ENCODE assay signal across 10 cellular contexts in the genomic region with DNA sequence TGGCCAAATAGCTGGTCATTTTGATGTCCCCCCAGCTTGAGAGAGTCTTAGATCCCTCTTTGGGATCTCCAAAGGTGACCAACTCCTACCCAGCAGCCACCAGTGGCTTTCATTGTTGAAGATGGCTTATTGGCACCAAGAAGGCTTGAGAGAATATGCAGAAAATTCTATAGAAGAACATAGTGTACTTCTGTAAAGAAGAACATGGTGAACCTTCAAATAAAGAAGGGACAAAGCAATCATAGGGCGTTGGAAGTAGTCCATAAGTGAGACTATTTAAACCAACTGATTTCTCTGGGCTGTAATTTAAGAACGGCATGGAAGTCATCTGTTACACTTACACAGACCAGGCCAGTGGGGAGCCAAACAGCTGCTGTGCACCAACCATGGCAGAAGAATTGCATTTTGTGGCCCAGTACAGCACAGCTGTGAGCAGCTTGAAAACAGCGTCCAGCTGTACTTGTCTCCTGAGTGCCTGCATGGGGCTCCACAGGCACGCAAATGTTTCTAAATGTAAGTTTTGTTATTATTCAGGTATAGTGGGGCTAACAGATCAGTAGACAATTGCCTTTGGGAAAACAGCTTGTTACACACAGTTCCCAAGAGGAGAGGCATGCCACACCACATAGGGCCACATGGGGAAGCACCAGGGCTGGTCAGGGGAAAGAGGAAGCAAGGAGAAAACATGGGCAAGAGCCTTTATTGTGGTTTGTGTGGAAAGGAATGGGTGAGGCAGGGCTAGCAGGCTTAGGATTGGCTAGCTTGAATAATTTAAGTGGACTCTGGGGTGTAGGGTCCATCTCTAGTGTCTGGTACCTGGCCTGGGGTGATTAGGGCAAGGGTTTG.
DNase-seq lines count a peak whose midpoint lies in the region; ATAC-seq, FAIRE-seq and TF ChIP-seq lines count a peak whose summit lies in the region.
"Had no signal": no experiment of that assay in that cellular context is flagged by ENCODE, and none has a peak within 500 bp of the region (broad histone marks: within the 10 kb centered on the region; RNA-seq: fewer than 3 reads in every experiment).

No MANE protein-coding gene starts in this region.

- no peaks in the 10 kb centered on the region for H4K20me1 ChIP-seq in GM23248 (ENCODE audit: insufficient read depth)

- intact Hi-C loops in kidney (cut with DNase I) = no loop called here

- WGBS in GM23248 (ENCODE audit: low coverage in 1 of 2, low lambda C conversion rate in 2 of 2, missing lambda C conversion rate in 2 of 2), 2 experiments = 45 to 49% methylated on average over 4 of the region's 4 CpGs

- in situ Hi-C loops in GM23248 (cut with MboI) = no loop called here

- DNase-seq in GM23248 (peak; percentile 12), M059J (ENCODE audit: low read depth) (peak; percentile 7), kidney (peak; percentile 45), NCI-H1694 (lab: John Stamatoyannopoulos, UW) (no peak), H54 (ENCODE audit: insufficient read length, low spot score) (no peak), T-helper 9 cell (no peak), D721Med (ENCODE audit: insufficient read length, low spot score) (no peak)
- DNase-seq: T-helper 1 cell had no signal

- no peak for TF ChIP-seq CTCF in kidney (IDR thresholded peaks at IDR 0.05; ENCODE audit: borderline replicate concordance, extremely low read depth, insufficient read depth)
- no peak for TF ChIP-seq CTCF in D721Med (IDR thresholded peaks at IDR 0.05; ENCODE audit: insufficient read depth, missing control alignments)

- no peaks in the 10 kb centered on the region for H3K9me3 ChIP-seq in GM23248 (ENCODE audit: low read depth)
- no peaks in the 10 kb centered on the region for H3K9me3 ChIP-seq in kidney (ENCODE audit: control insufficient read depth in 1 of 2, low read length in 2 of 2)

- H3K27me3 ChIP-seq in GM23248 (replicated peaks; ENCODE audit: insufficient read depth) = no peaks in the 10 kb centered on the region

- H3K9ac ChIP-seq in GM23248 (no peak overlapping the region), kidney (ENCODE audit: low read length in 2 of 2) (no peak overlapping the region)

- no peaks in the 10 kb centered on the region for H3F3A ChIP-seq in GM23248 (ENCODE audit: insufficient read depth)

- H3K36me3 ChIP-seq in GM23248 (ENCODE audit: low read depth) = no peaks in the 10 kb centered on the region
- H3K36me3 ChIP-seq in kidney (ENCODE audit: control insufficient read depth in 1 of 2, insufficient read depth in 2 of 2, low read length in 2 of 2) = no peaks in the 10 kb centered on the region

- no peak for TF ChIP-seq POLR2A in H54 (IDR thresholded peaks at IDR 0.05; ENCODE audit: low read depth, low read length)

- H3K4me3 ChIP-seq in GM23248 (no peak overlapping the region), kidney (ENCODE audit: low read length in 2 of 2) (no peak overlapping the region)

- no peak overlapping the region for H2AFZ ChIP-seq in GM23248

- peak; percentile 72 for ATAC-seq in GM18517 (IDR thresholded peaks at IDR 0.05; ENCODE audit: unreplicated experiment)

- FAIRE-seq in kidney (lab: Jason Lieb, UNC) (no peak), H54 (lab: Jason Lieb, UNC) (no peak), D721Med (lab: Jason Lieb, UNC) (no peak)
- FAIRE-seq: G401.6 had no signal

- no peaks in the 10 kb centered on the region for H3K9me2 ChIP-seq in GM23248 (ENCODE audit: insufficient read depth)

- H3K27ac ChIP-seq in GM23248 (no peak overlapping the region), kidney (ENCODE audit: low read depth in 2 of 2, low read length in 2 of 2) (no peak overlapping the region)

- no peaks in the 10 kb centered on the region for H3K79me2 ChIP-seq in GM23248 (ENCODE audit: insufficient read depth)

- no peak overlapping the region for H3K4me2 ChIP-seq in GM23248 (ENCODE audit: unreplicated experiment)

- H3K4me1 ChIP-seq in GM23248 (ENCODE audit: insufficient read depth) = no peaks in the 10 kb centered on the region
- H3K4me1 ChIP-seq in kidney (ENCODE audit: control insufficient read depth in 1 of 2, insufficient read depth in 1 of 2, low read depth in 1 of 2, low read length in 2 of 2) = no peaks in the 10 kb centered on the region

Comparison
In these comparisons a context has a peak if more than half of its experiments do, and no peak if none do; other contexts are left out.
1. DNase-seq: peak in GM23248 (single experiment), M059J (single experiment) and kidney (single experiment); none in NCI-H1694 (single experiment), H54 (single experiment), T-helper 9 cell (single experiment) and D721Med (single experiment).